In genomic region chr10:88110355-88110754, GRCh38 we compare ENCODE assay signal across 11 cellular contexts.
DNase-seq lines count a peak whose midpoint lies in the region; ATAC-seq and TF ChIP-seq lines count a peak whose summit lies in the region.
"Had no signal": no experiment of that assay in that cellular context is flagged by ENCODE, and none has a peak within 500 bp of the region (broad histone marks: within the 10 kb centered on the region; RNA-seq: fewer than 3 reads in every experiment).

No MANE protein-coding gene starts in this region.

- no peak overlapping the region for H3K27ac ChIP-seq in hepatocyte

- no peaks in the 10 kb centered on the region for H3K9me2 ChIP-seq in hepatocyte (replicated peaks; ENCODE audit: insufficient read depth)

- POLR2A ChIA-PET in Caco-2 (lab: Charles Lee), result no interaction called here

- no peak for TF ChIP-seq CTCF in HFFc6 (IDR thresholded peaks at IDR 0.05)
- TF ChIP-seq CTCF in hepatocyte (IDR thresholded peaks at IDR 0.05; ENCODE audit: poor library complexity), result no peak
- TF ChIP-seq CTCF in Caco-2 (IDR thresholded peaks at IDR 0.05; ENCODE audit: insufficient read depth in 1 of 2, low read depth in 1 of 2, low read length in 1 of 2, severe bottlenecking in 1 of 2, unreplicated experiment in 1 of 2), result no peak

- H3K4me1 ChIP-seq in hepatocyte (ENCODE audit: insufficient read depth) (no peaks in the 10 kb centered on the region), Caco-2 (no peaks in the 10 kb centered on the region)

- intact Hi-C loops in Caco-2 (cut with micrococcal nuclease; ENCODE audit: unreplicated experiment), result no loop called here

- H3K36me3 ChIP-seq in hepatocyte (replicated peaks; ENCODE audit: insufficient read depth, low read depth) (no peaks in the 10 kb centered on the region), Caco-2 (ENCODE audit: control insufficient read depth, insufficient read depth, low read length) (no peaks in the 10 kb centered on the region)

- BruUV-seq in Caco-2 (replicated peaks; lab: Mats Ljungman, UMichigan), result no TSS peak

- H3K4me3 Mint-ChIP-seq in HFFc6 (peak overlapping the region; percentile 58), Caco-2 (ENCODE audit: unreplicated experiment) (no peak overlapping the region)
- H3K4me3 Mint-ChIP-seq in activated CD8-positive, alpha-beta memory T cell treated with anti-CD3 and anti-CD28 coated beads, Interleukin-2, amount 10 ng/mL, durations not matched to agents 7 days and 5 days, result no peak overlapping the region

- H3K27ac Mint-ChIP-seq in HFFc6 (peak overlapping the region; percentile 80), Caco-2 (ENCODE audit: unreplicated experiment) (no peak overlapping the region)
- no peak overlapping the region for H3K27ac Mint-ChIP-seq in activated CD8-positive, alpha-beta memory T cell treated with anti-CD3 and anti-CD28 coated beads, Interleukin-2, amount 10 ng/mL, durations not matched to agents 7 days and 5 days

- no peaks in the 10 kb centered on the region for H3K79me2 ChIP-seq in hepatocyte

- no peak overlapping the region for H3K4me2 ChIP-seq in hepatocyte

- no peak for ATAC-seq in activated CD8-positive, alpha-beta memory T cell treated with anti-CD3 and anti-CD28 coated beads, Interleukin-2, amount 10 ng/mL, durations not matched to agents 7 days and 5 days
- ATAC-seq: left colon had no signal

- DNase-seq in 8988T (peak; percentile 24), HFFc6 (peak; percentile 74), SW 1271 (lab: John Stamatoyannopoulos, UW) (peak; percentile 40 to 70), iris pigment epithelial cell (ENCODE audit: low read depth) (peak; percentile 55), hepatocyte (ENCODE audit: low spot score) (no peak), Caco-2 (no peak), NCI-H510A treated with DMSO at 0.1 percent for 48 hours (lab: John Stamatoyannopoulos, UW) (no peak)
- DNase-seq in activated CD8-positive, alpha-beta memory T cell treated with anti-CD3 and anti-CD28 coated beads, Interleukin-2, amount 10 ng/mL, durations not matched to agents 7 days and 5 days, result no peak
- DNase-seq: H7, left colon, NCI-H446 had no signal

- CTCF ChIA-PET in Caco-2 (lab: Charles Lee), result no interaction called here
- CTCF ChIA-PET in activated CD8-positive, alpha-beta memory T cell treated with anti-CD3 and anti-CD28 coated beads, Interleukin-2, amount 10 ng/mL, durations not matched to agents 7 days and 5 days (lab: Charles Lee), result no interaction called here

- no peaks in the 10 kb centered on the region for H3K27me3 Mint-ChIP-seq in HFFc6 (ENCODE audit: insufficient read depth)
- H3K27me3 Mint-ChIP-seq in Caco-2 (ENCODE audit: insufficient read depth, unreplicated experiment), result no peaks in the 10 kb centered on the region
- peaks cover 4% of the 10 kb centered on the region for H3K27me3 Mint-ChIP-seq in activated CD8-positive, alpha-beta memory T cell treated with anti-CD3 and anti-CD28 coated beads, Interleukin-2, amount 10 ng/mL, durations not matched to agents 7 days and 5 days

- no peaks in the 10 kb centered on the region for H4K20me1 ChIP-seq in hepatocyte (ENCODE audit: insufficient read depth, poor library complexity, severe bottlenecking)

- H3K4me1 Mint-ChIP-seq in HFFc6 (ENCODE audit: low read depth), result peaks cover 34% of the 10 kb centered on the region
- H3K4me1 Mint-ChIP-seq in Caco-2 (ENCODE audit: low read depth, unreplicated experiment), result peaks cover 13% of the 10 kb centered on the region
- peaks cover 13% of the 10 kb centered on the region for H3K4me1 Mint-ChIP-seq in activated CD8-positive, alpha-beta memory T cell treated with anti-CD3 and anti-CD28 coated beads, Interleukin-2, amount 10 ng/mL, durations not matched to agents 7 days and 5 days

- no peaks in the 10 kb centered on the region for H3K36me3 Mint-ChIP-seq in HFFc6 (ENCODE audit: low read depth)
- H3K36me3 Mint-ChIP-seq in Caco-2 (ENCODE audit: insufficient read depth, unreplicated experiment), result no peaks in the 10 kb centered on the region
- peaks cover 7% of the 10 kb centered on the region for H3K36me3 Mint-ChIP-seq in activated CD8-positive, alpha-beta memory T cell treated with anti-CD3 and anti-CD28 coated beads, Interleukin-2, amount 10 ng/mL, durations not matched to agents 7 days and 5 days

- H2AFZ ChIP-seq in hepatocyte, result no peak overlapping the region

- H3K9me3 ChIP-seq in hepatocyte (ENCODE audit: low read depth) (no peaks in the 10 kb centered on the region), Caco-2 (no peaks in the 10 kb centered on the region)

- H3K4me3 ChIP-seq in hepatocyte (no peak overlapping the region), Caco-2 (ENCODE audit: low read depth, low read length) (no peak overlapping the region)

- H3K9me3 Mint-ChIP-seq in HFFc6 (no peaks in the 10 kb centered on the region), Caco-2 (ENCODE audit: unreplicated experiment) (no peaks in the 10 kb centered on the region)
- H3K9me3 Mint-ChIP-seq in activated CD8-positive, alpha-beta memory T cell treated with anti-CD3 and anti-CD28 coated beads, Interleukin-2, amount 10 ng/mL, durations not matched to agents 7 days and 5 days (ENCODE audit: low read depth), result no peaks in the 10 kb centered on the region

- H3K27me3 ChIP-seq in hepatocyte, result no peaks in the 10 kb centered on the region
- no peaks in the 10 kb centered on the region for H3K27me3 ChIP-seq in Caco-2 (replicated peaks; ENCODE audit: control insufficient read depth, insufficient read depth, low read length)

Comparison
In these comparisons a context has a peak if more than half of its experiments do, and no peak if none do; other contexts are left out.
1. DNase-seq: peak in 8988T (single experiment), HFFc6 (single experiment), SW 1271 (2 of 2) and iris pigment epithelial cell (single experiment); none in hepatocyte (single experiment), Caco-2 (0 of 2), NCI-H510A treated with DMSO at 0.1 percent for 48 hours (single experiment) and activated CD8-positive, alpha-beta memory T cell treated with anti-CD3 and anti-CD28 coated beads, Interleukin-2, amount 10 ng/mL, durations not matched to agents 7 days and 5 days (single experiment).